In genomic region chr16:70685938-70686375, GRCh38 we compare ENCODE assay signal across 7 cellular contexts. TPM values are rescaled to one million over a fixed set of nuclear protein-coding genes. Genes with fewer than 3 reads are reported as not detected.
DNase-seq lines count a peak whose midpoint lies in the region; ATAC-seq and TF ChIP-seq lines count a peak whose summit lies in the region.

A gene with protein sequence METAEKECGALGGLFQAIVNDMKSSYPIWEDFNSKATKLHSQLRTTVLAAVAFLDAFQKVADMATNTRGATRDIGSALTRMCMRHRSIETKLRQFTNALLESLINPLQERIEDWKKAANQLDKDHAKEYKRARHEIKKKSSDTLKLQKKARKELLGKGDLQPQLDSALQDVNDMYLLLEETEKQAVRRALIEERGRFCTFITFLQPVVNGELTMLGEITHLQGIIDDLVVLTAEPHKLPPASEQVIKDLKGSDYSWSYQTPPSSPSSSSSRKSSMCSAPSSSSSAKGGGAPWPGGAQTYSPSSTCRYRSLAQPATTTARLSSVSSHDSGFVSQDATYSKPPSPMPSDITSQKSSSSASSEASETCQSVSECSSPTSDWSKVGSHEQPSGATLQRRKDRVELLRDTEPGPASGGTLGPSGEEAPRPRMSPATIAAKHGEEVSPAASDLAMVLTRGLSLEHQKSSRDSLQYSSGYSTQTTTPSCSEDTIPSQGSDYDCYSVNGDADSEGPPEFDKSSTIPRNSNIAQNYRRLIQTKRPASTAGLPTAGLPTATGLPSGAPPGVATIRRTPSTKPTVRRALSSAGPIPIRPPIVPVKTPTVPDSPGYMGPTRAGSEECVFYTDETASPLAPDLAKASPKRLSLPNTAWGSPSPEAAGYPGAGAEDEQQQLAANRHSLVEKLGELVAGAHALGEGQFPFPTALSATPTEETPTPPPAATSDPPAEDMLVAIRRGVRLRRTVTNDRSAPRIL (minus strand): TSS chr16:70686053. CDS start chr16:70685791, 262 bp downstream.

- H3K79me2 ChIP-seq in DOHH2 (ENCODE audit: control insufficient read depth, low read length) = no peaks in the 10 kb centered on the region

- TF ChIP-seq CTCF in DOHH2 (IDR thresholded peaks at IDR 0.05; ENCODE audit: low read depth, low read length, poor library complexity, severe bottlenecking) (no peak), LNCaP clone FGC (IDR thresholded peaks at IDR 0.05; ENCODE audit: control insufficient read depth, extremely low read depth, insufficient read depth) (no peak)

- no peaks in the 10 kb centered on the region for H3F3A ChIP-seq in DOHH2 (ENCODE audit: control insufficient read depth, insufficient read depth)

- no peaks in the 10 kb centered on the region for H3K4me1 ChIP-seq in DOHH2 (ENCODE audit: control insufficient read depth, low read length)
- peaks cover 31% of the 10 kb centered on the region for H3K4me1 ChIP-seq in ectodermal cell (ENCODE audit: control insufficient read depth, insufficient read depth, low read length)

- H3K4me3 ChIP-seq in DOHH2 (ENCODE audit: low read length) (no peak within 1 kb of the TSS), LNCaP clone FGC (ENCODE audit: low read depth, low read length) (peak within 1 kb of the TSS; percentile 85), ectodermal cell (ENCODE audit: insufficient read depth, low read depth, low read length) (peak within 1 kb of the TSS; percentile 80)

- ATAC-seq in T-helper 17 cell (peak; percentile 43), left lobe of liver (peak; percentile 63)
- peak; percentile 4 for ATAC-seq in stimulated activated effector memory CD8-positive, alpha-beta T cell treated with anti-CD3 and anti-CD28 coated beads, Interleukin-12 subunit alpha, Interleukin-12 subunit beta, amount 100 ng/mL, for 72 hours

- DNase-seq in LNCaP clone FGC (ENCODE audit: low read depth) (peak; percentile 32), T-helper 17 cell (no peak), left lobe of liver (ENCODE audit: low spot score) (peak; percentile 88), cortex of kidney (lab: John Stamatoyannopoulos, UW) (no peak)
- DNase-seq in stimulated activated effector memory CD8-positive, alpha-beta T cell treated with anti-CD3 and anti-CD28 coated beads, Interleukin-12 subunit alpha, Interleukin-12 subunit beta, amount 100 ng/mL, for 72 hours (ENCODE audit: low spot score in 2 of 2) = no peak

- WGBS in ectodermal cell, 2 experiments = 1% methylated on average over 72 of the region's 72 CpGs

- H3K27ac Mint-ChIP-seq in T-helper 17 cell = peak within 1 kb of the TSS; percentile 27
- H3K27ac Mint-ChIP-seq in stimulated activated effector memory CD8-positive, alpha-beta T cell treated with anti-CD3 and anti-CD28 coated beads, Interleukin-12 subunit alpha, Interleukin-12 subunit beta, amount 100 ng/mL, for 72 hours = no peak within 1 kb of the TSS

- peaks cover 12% of the 10 kb centered on the region for H3K27me3 Mint-ChIP-seq in T-helper 17 cell

- H3K9me2 ChIP-seq in DOHH2 (replicated peaks; ENCODE audit: control insufficient read depth, low read length) = no peaks in the 10 kb centered on the region

- no peak within 1 kb of the TSS for H3K27ac ChIP-seq in DOHH2 (ENCODE audit: low read depth, low read length)
- H3K27ac ChIP-seq in ectodermal cell (ENCODE audit: insufficient read depth, low read depth, low read length, poor library complexity, severe bottlenecking) = no peak within 1 kb of the TSS

- H3K4me2 ChIP-seq in DOHH2 (ENCODE audit: low read length) = 0 out of 2 replicates have a peak within 1 kb of the TSS, but pooled peaks have one; percentile 16

- no peaks in the 10 kb centered on the region for H3K9me3 ChIP-seq in DOHH2 (ENCODE audit: control insufficient read depth, insufficient read depth, low read length)
- no peaks in the 10 kb centered on the region for H3K9me3 ChIP-seq in T-helper 17 cell (ENCODE audit: control insufficient read depth, low read length, poor library complexity, severe bottlenecking)
- no peaks in the 10 kb centered on the region for H3K9me3 ChIP-seq in ectodermal cell (ENCODE audit: control insufficient read depth, low read length)

- no peaks in the 10 kb centered on the region for H3K9me3 Mint-ChIP-seq in stimulated activated effector memory CD8-positive, alpha-beta T cell treated with anti-CD3 and anti-CD28 coated beads, Interleukin-12 subunit alpha, Interleukin-12 subunit beta, amount 100 ng/mL, for 72 hours

- no peaks in the 10 kb centered on the region for H4K20me1 ChIP-seq in DOHH2 (ENCODE audit: control insufficient read depth, insufficient read depth, low read depth, low read length)

- H3K27me3 ChIP-seq in DOHH2 (ENCODE audit: control insufficient read depth, low read length) (no peaks in the 10 kb centered on the region), ectodermal cell (ENCODE audit: control insufficient read depth, insufficient read depth, low read length, poor library complexity, severe bottlenecking) (no peaks in the 10 kb centered on the region)

- H3K4me1 Mint-ChIP-seq in T-helper 17 cell = peaks cover 3% of the 10 kb centered on the region
- H3K4me1 Mint-ChIP-seq in stimulated activated effector memory CD8-positive, alpha-beta T cell treated with anti-CD3 and anti-CD28 coated beads, Interleukin-12 subunit alpha, Interleukin-12 subunit beta, amount 100 ng/mL, for 72 hours = no peaks in the 10 kb centered on the region

- no peaks in the 10 kb centered on the region for H3K36me3 ChIP-seq in DOHH2 (ENCODE audit: control insufficient read depth, low read length)
- H3K36me3 ChIP-seq in ectodermal cell (ENCODE audit: control insufficient read depth, insufficient read depth, low read length) = no peaks in the 10 kb centered on the region

- H3K36me3 Mint-ChIP-seq in T-helper 17 cell (ENCODE audit: low read depth) = no peaks in the 10 kb centered on the region
- no peaks in the 10 kb centered on the region for H3K36me3 Mint-ChIP-seq in stimulated activated effector memory CD8-positive, alpha-beta T cell treated with anti-CD3 and anti-CD28 coated beads, Interleukin-12 subunit alpha, Interleukin-12 subunit beta, amount 100 ng/mL, for 72 hours

- peak within 1 kb of the TSS; percentile 78 for H3K4me3 Mint-ChIP-seq in T-helper 17 cell
- H3K4me3 Mint-ChIP-seq in stimulated activated effector memory CD8-positive, alpha-beta T cell treated with anti-CD3 and anti-CD28 coated beads, Interleukin-12 subunit alpha, Interleukin-12 subunit beta, amount 100 ng/mL, for 72 hours = peak within 1 kb of the TSS; percentile 18

RNA-seq across cellular contexts. Expression of the gene that starts here (rescaled TPM):
- total RNA-seq in T-helper 17 cell (1 to 10 TPM; 4.4 to 6.9 TPM), left lobe of liver (58.1 TPM)
- 83.6 TPM for polyA plus RNA-seq in ectodermal cell (2013, experiment 1 of 4)
- polyA plus RNA-seq in ectodermal cell (2013, experiment 2 of 4) = 65.7 TPM
- polyA plus RNA-seq in ectodermal cell (2013, experiment 3 of 4) = 67.5 TPM
- 64.8 TPM for polyA plus RNA-seq in ectodermal cell (2013, experiment 4 of 4)

Comparison
In these comparisons a context has a peak if more than half of its experiments do, and no peak if none do; other contexts are left out.
1. DNase-seq: peak in LNCaP clone FGC (single experiment) and left lobe of liver (single experiment); none in T-helper 17 cell (0 of 3), stimulated activated effector memory CD8-positive, alpha-beta T cell treated with anti-CD3 and anti-CD28 coated beads, Interleukin-12 subunit alpha, Interleukin-12 subunit beta, amount 100 ng/mL, for 72 hours (0 of 2) and cortex of kidney (single experiment).
2. ATAC-seq: peak in every context shown above with its lines; median percentile 63 in left lobe of liver; 43 in T-helper 17 cell; 4 in stimulated activated effector memory CD8-positive, alpha-beta T cell treated with anti-CD3 and anti-CD28 coated beads, Interleukin-12 subunit alpha, Interleukin-12 subunit beta, amount 100 ng/mL, for 72 hours.